2 cellular contexts compared by ENCODE assay signal in genomic region chr5:40787986-40788385, GRCh38.
TF ChIP-seq lines count a peak whose summit lies in the region.

No MANE protein-coding gene starts in this region.

TF ChIP-seq in HEK293, 187 proteins besides CTCF, POLR2A, EP300 and RAD21 (continues in another document):
- no peak for TF ChIP-seq PRDM4 (tag by site-specific recombination; IDR thresholded peaks at IDR 0.05)
- no peak for TF ChIP-seq ZNF174 (tag by site-specific recombination; IDR thresholded peaks at IDR 0.05)
- TF ChIP-seq ZNF514 (tag by site-specific recombination; IDR thresholded peaks at IDR 0.05): no peak
- no peak for TF ChIP-seq ZNF140 (tag by site-specific recombination; IDR thresholded peaks at IDR 0.05)
- TF ChIP-seq ZNF660 (tag by site-specific recombination; IDR thresholded peaks at IDR 0.05): no peak
- TF ChIP-seq ZNF580 (tag by site-specific recombination; IDR thresholded peaks at IDR 0.05): peak; percentile 36; the same call in 1 of the 2 replicates
- no peak for TF ChIP-seq ZSCAN5A (tag by site-specific recombination; IDR thresholded peaks at IDR 0.05)
- no peak for TF ChIP-seq ZNF558 (tag by site-specific recombination; IDR thresholded peaks at IDR 0.05)
- TF ChIP-seq ZBTB48 (tag by site-specific recombination; IDR thresholded peaks at IDR 0.05): no peak
- TF ChIP-seq ZNF248 (tag by site-specific recombination; IDR thresholded peaks at IDR 0.05): no peak
- no peak for TF ChIP-seq PRDM2 (tag by site-specific recombination; IDR thresholded peaks at IDR 0.05; ENCODE audit: borderline replicate concordance)
- TF ChIP-seq ZNF223 (tag by site-specific recombination; IDR thresholded peaks at IDR 0.05): no peak
- peak; percentile 52 for TF ChIP-seq SETDB1 (IDR thresholded peaks at IDR 0.05; ENCODE audit: insufficient read length, low read length)
- no peak for TF ChIP-seq ZNF146 (tag by site-specific recombination; IDR thresholded peaks at IDR 0.05)

TF ChIP-seq in K562, 482 proteins besides CTCF, POLR2A, EP300 and RAD21:
- TF ChIP-seq IRF1 (CRISPR knock-in tag; IDR thresholded peaks at IDR 0.05; ENCODE audit: borderline replicate concordance) (no peak), RBM25 (IDR thresholded peaks at IDR 0.05; ENCODE audit: low read depth, low read length, severe bottlenecking) (peak; percentile 82)
